24 cellular contexts compared by ENCODE assay signal in the genomic region with DNA sequence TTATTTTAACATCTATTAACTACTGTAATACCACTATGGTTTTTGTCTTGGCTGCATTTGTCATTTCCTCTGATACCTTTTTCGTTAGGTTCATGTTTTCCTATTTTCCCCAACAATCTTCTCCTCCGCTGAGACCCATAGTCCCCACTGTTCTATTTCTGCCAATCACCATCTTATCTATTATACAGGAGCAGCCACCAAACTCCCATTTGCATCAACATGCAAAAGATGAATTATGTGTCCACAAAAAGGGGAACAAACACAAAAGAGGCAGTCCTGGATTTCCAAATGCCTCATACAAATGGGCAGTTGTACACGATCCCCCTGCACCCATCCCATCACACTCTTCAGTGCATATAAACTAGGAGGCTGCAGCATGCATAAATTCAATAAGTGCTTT.
DNase-seq lines count a peak whose midpoint lies in the region; TF ChIP-seq lines count a peak whose summit lies in the region.
"Had no signal": no experiment of that assay in that cellular context is flagged by ENCODE, and none has a peak within 500 bp of the region (broad histone marks: within the 10 kb centered on the region; RNA-seq: fewer than 3 reads in every experiment).

No MANE protein-coding gene starts in this region.

- TF ChIP-seq CTCF in NB4 (IDR thresholded peaks at IDR 0.05; ENCODE audit: low read depth, low read length) (no peak), mesothelial cell of epicardium (IDR thresholded peaks at IDR 0.05; ENCODE audit: unreplicated experiment) (no peak)

- in situ Hi-C loops in KBM-7 (cut with MboI; ENCODE audit: low pct_unique_long_range_greater_than_20kb, low sequenced_read_pairs): no loop called here

- peaks cover 4% of the 10 kb centered on the region for H3K27me3 Mint-ChIP-seq in mesothelial cell of epicardium (ENCODE audit: low read depth)

- no peak overlapping the region for H3K4me3 ChIP-seq in NB4 (ENCODE audit: low read depth, low read length)
- H3K4me3 ChIP-seq: GM12878, PC-9, SK-N-MC had no signal

- H3K9me3 Mint-ChIP-seq in mesothelial cell of epicardium: peaks cover 4% of the 10 kb centered on the region

- no peak overlapping the region for H3K27ac Mint-ChIP-seq in mesothelial cell of epicardium
- H3K27ac Mint-ChIP-seq: CD4-positive, alpha-beta memory T cell; T-helper 2 cell treated with Interferon-gamma antibody and Interleukin-4, amounts not matched to agents 5 μg/mL and 100 μg/mL, for 36 hours had no signal

- peaks cover 5% of the 10 kb centered on the region for H3K4me1 Mint-ChIP-seq in mesothelial cell of epicardium

- DNase-seq in KBM-7: peak; percentile 39
- peak; percentile 59 for DNase-seq in NB4 (ENCODE audit: low read depth)
- peak; percentile 79 for DNase-seq in OCI-M1 (lab: John Stamatoyannopoulos, UW)
- DNase-seq in germinal center (ENCODE audit: low spot score): peak; percentile 8
- no peak for DNase-seq in stimulated activated CD8-positive, alpha-beta memory T cell treated with anti-CD3 and anti-CD28 coated beads, Interleukin-4, amount 100 ng/mL, for 48 hours
- DNase-seq in OCI-M2 (lab: John Stamatoyannopoulos, UW; ENCODE audit: unreplicated experiment): no peak
- no peak for DNase-seq in mesothelial cell of epicardium (ENCODE audit: low spot score in 2 of 2, unreplicated experiment in 2 of 2)
- DNase-seq: Caco-2; CD4-positive, alpha-beta memory T cell; DMS 273 treated with DMSO at 0.1 percent for 48 hours; DMS79 treated with DMSO at 0.1 percent for 48 hours; H7; KG1; NCI-H1417; NCI-H1694 treated with DMSO at 0.1 percent for 48 hours; NCI-H446 treated with DMSO at 0.1 percent for 48 hours; NCI-H774; NK-92 treated with Interleukin-12 subunit alpha and Interleukin-12 subunit beta, amount 100 ng/mL, for 24 hours; PC-9; RPMI8226; SHP77 treated with DMSO at 0.1 percent for 48 hours had no signal

- no peak overlapping the region for H3K4me3 Mint-ChIP-seq in mesothelial cell of epicardium
- H3K4me3 Mint-ChIP-seq: CD4-positive, alpha-beta memory T cell; T-helper 2 cell treated with Interferon-gamma antibody and Interleukin-4, amounts not matched to agents 5 μg/mL and 100 μg/mL, for 36 hours had no signal

- H3K36me3 Mint-ChIP-seq in mesothelial cell of epicardium: no peaks in the 10 kb centered on the region
- H3K36me3 Mint-ChIP-seq: CD4-positive, alpha-beta memory T cell had no signal

- TF ChIP-seq POLR2A in NB4 (IDR thresholded peaks at IDR 0.05; ENCODE audit: extremely low read depth, insufficient read length): no peak

Comparison
In these comparisons a context has a peak if more than half of its experiments do, and no peak if none do; other contexts are left out.
1. DNase-seq: peak in KBM-7 (single experiment), NB4 (single experiment), OCI-M1 (single experiment) and germinal center (single experiment); none in stimulated activated CD8-positive, alpha-beta memory T cell treated with anti-CD3 and anti-CD28 coated beads, Interleukin-4, amount 100 ng/mL, for 48 hours (single experiment), OCI-M2 (single experiment) and mesothelial cell of epicardium (0 of 2).